20 cellular contexts compared by ENCODE assay signal in the genomic region with DNA sequence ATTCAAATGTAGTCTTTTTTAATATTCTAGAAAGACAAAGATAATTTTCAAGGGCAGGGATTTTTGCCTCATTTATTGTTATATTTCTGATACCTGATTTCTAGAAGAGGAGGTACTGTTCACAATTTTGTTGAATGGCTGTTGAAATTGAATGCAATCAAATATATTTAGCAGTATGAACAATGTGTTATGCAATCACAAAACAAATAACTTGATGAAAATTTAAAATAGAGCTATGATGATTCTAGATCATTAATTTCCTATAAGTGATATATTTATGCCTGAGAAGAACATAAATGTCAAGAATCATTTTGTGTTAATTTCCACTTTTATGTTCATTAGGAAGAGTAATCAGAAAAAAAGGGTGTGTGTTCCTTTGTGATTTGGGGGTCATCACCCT.
DNase-seq lines count a peak whose midpoint lies in the region; ATAC-seq and TF ChIP-seq lines count a peak whose summit lies in the region.
"Had no signal": no experiment of that assay in that cellular context is flagged by ENCODE, and none has a peak within 500 bp of the region (broad histone marks: within the 10 kb centered on the region; RNA-seq: fewer than 3 reads in every experiment).

No MANE protein-coding gene starts in this region.

- H3K4me3 ChIP-seq in DOHH2 (ENCODE audit: low read length) (peak overlapping the region; percentile 34), MM.1S (ENCODE audit: low read length) (no peak overlapping the region), OCI-LY7 (ENCODE audit: low read depth, low read length, poor library complexity, severe bottlenecking) (peak overlapping the region; percentile 24)
- H3K4me3 ChIP-seq: BLaER1 treated with 17β-estradiol and CSF1 and Interleukin-3, amounts not matched to agents 10 nM and 100 nM; GM12878 had no signal

- H3K79me2 ChIP-seq in DOHH2 (ENCODE audit: control insufficient read depth, low read length) (no peaks in the 10 kb centered on the region), MM.1S (ENCODE audit: low read length) (no peaks in the 10 kb centered on the region), OCI-LY7 (ENCODE audit: insufficient read depth, low read depth, low read length) (no peaks in the 10 kb centered on the region)

- CTCF ChIA-PET in OCI-LY7 (lab: Charles Lee; ENCODE audit: unreplicated experiment) = interaction anchor here (1.3 to 1.4 kb wide), 2 partner anchors 10 to 45 kb away, joined by 3 to 6 read pairs; no protein-coding TSS in a partner anchor

- intact Hi-C loops in OCI-LY7 (cut with micrococcal nuclease; ENCODE audit: unreplicated experiment) = loop anchor here (1.0 to 5.0 kb wide), 2 partner anchors 45 to 155 kb away; no protein-coding TSS in a partner anchor

- H3K27ac Mint-ChIP-seq in stimulated activated naive CD8-positive, alpha-beta T cell treated with anti-CD3 and anti-CD28 coated beads, Interleukin-15, amount 100 ng/mL, for 72 hours = no peak overlapping the region
- H3K27ac Mint-ChIP-seq: CD4-positive, alpha-beta T cell; CD8-positive, alpha-beta T cell had no signal

- H3K27me3 Mint-ChIP-seq in stimulated activated naive CD8-positive, alpha-beta T cell treated with anti-CD3 and anti-CD28 coated beads, Interleukin-15, amount 100 ng/mL, for 72 hours = no peaks in the 10 kb centered on the region
- H3K27me3 Mint-ChIP-seq: CD4-positive, alpha-beta T cell had no signal

- H4K20me1 ChIP-seq in DOHH2 (ENCODE audit: control insufficient read depth, insufficient read depth, low read depth, low read length) (no peaks in the 10 kb centered on the region), MM.1S (ENCODE audit: insufficient read depth, low read length) (0 out of 2 replicates have a peak, but pooled peaks cover 4% of the 10 kb centered on the region), OCI-LY7 (ENCODE audit: insufficient read depth, low read length) (no peaks in the 10 kb centered on the region)
- H4K20me1 ChIP-seq: BLaER1 treated with 17β-estradiol and CSF1 and Interleukin-3, amounts not matched to agents 10 nM and 100 nM had no signal

- H3K27me3 ChIP-seq in DOHH2 (ENCODE audit: control insufficient read depth, low read length) = no peaks in the 10 kb centered on the region
- peaks cover 69% of the 10 kb centered on the region for H3K27me3 ChIP-seq in MM.1S (replicated peaks; ENCODE audit: insufficient read depth, low read length)
- H3K27me3 ChIP-seq: BE2C; BLaER1 treated with 17β-estradiol and CSF1 and Interleukin-3, amounts not matched to agents 10 nM and 100 nM had no signal

- H3F3A ChIP-seq in DOHH2 (ENCODE audit: control insufficient read depth, insufficient read depth) (peaks cover 12% of the 10 kb centered on the region; the same call in 1 of the 2 replicates), MM.1S (ENCODE audit: insufficient read depth, low read length) (peaks cover 22% of the 10 kb centered on the region)

- no peak for TF ChIP-seq CTCF in DOHH2 (IDR thresholded peaks at IDR 0.05; ENCODE audit: low read depth, low read length, poor library complexity, severe bottlenecking)
- TF ChIP-seq CTCF in MM.1S (IDR thresholded peaks at IDR 0.05; ENCODE audit: low read length) = no peak
- TF ChIP-seq CTCF in OCI-LY7 (conservative IDR thresholded peaks at IDR 0.05; ENCODE audit: low read length) = no peak

- no peak overlapping the region for H2AFZ ChIP-seq in MM.1S (ENCODE audit: low read length)
- peak overlapping the region; percentile 86 for H2AFZ ChIP-seq in OCI-LY7 (ENCODE audit: low read length)

- H3K27ac ChIP-seq in DOHH2 (ENCODE audit: low read depth, low read length) = peak overlapping the region; percentile 59
- no peak overlapping the region for H3K27ac ChIP-seq in MM.1S (ENCODE audit: low read length)
- peak overlapping the region; percentile 92 for H3K27ac ChIP-seq in OCI-LY7 (ENCODE audit: low read depth, low read length, poor library complexity, severe bottlenecking)
- H3K27ac ChIP-seq: BLaER1 treated with 17β-estradiol and CSF1 and Interleukin-3, amounts not matched to agents 10 nM and 100 nM; C4-2B had no signal

- H3K4me2 ChIP-seq in DOHH2 (ENCODE audit: low read length) (peak overlapping the region; percentile 60), MM.1S (ENCODE audit: low read depth, low read length) (peak overlapping the region; percentile 29; the same call in 1 of the 2 replicates), OCI-LY7 (ENCODE audit: low read length) (peak overlapping the region; percentile 54)

- no peaks in the 10 kb centered on the region for H3K9me2 ChIP-seq in DOHH2 (replicated peaks; ENCODE audit: control insufficient read depth, low read length)
- H3K9me2 ChIP-seq in MM.1S (replicated peaks; ENCODE audit: insufficient read depth, low read length) = no peaks in the 10 kb centered on the region
- H3K9me2 ChIP-seq in OCI-LY7 (ENCODE audit: insufficient read depth, low read length) = no peaks in the 10 kb centered on the region

- no peaks in the 10 kb centered on the region for H3K4me1 Mint-ChIP-seq in stimulated activated naive CD8-positive, alpha-beta T cell treated with anti-CD3 and anti-CD28 coated beads, Interleukin-15, amount 100 ng/mL, for 72 hours

- BruUV-seq in OCI-LY7 (replicated peaks; lab: Mats Ljungman, UMichigan) = no TSS peak

- no peak overlapping the region for H3K9ac ChIP-seq in MM.1S (ENCODE audit: low read length)
- H3K9ac ChIP-seq: BLaER1 treated with 17β-estradiol and CSF1 and Interleukin-3, amounts not matched to agents 10 nM and 100 nM had no signal

- H3K9me3 Mint-ChIP-seq in stimulated activated naive CD8-positive, alpha-beta T cell treated with anti-CD3 and anti-CD28 coated beads, Interleukin-15, amount 100 ng/mL, for 72 hours = peaks cover 0 to 13% of the 10 kb centered on the region in 2 donors

- DNase-seq in MM.1S = no peak
- DNase-seq in OCI-LY7 (ENCODE audit: low spot score) = no peak
- DNase-seq in activated CD8-positive, alpha-beta memory T cell treated with anti-CD3 and anti-CD28 coated beads for 24 hours = no peak
- no peak for DNase-seq in stimulated activated naive CD8-positive, alpha-beta T cell treated with anti-CD3 and anti-CD28 coated beads, Interleukin-15, amount 100 ng/mL, for 72 hours
- DNase-seq: 8988T; ACHN; BE2C; Caco-2; Calu3; CD4-positive, alpha-beta T cell; CD8-positive, alpha-beta T cell; DMS79 treated with DMSO at 0.1 percent for 48 hours; EL; GDM1 had no signal

- POLR2A ChIA-PET in OCI-LY7 (lab: Charles Lee) = interaction anchor here (0.6 to 2.4 kb wide), 18 partner anchors 8 to 156 kb away, joined by 3 to 13 read pairs (median 4); no protein-coding TSS in a partner anchor

- H3K36me3 ChIP-seq in DOHH2 (ENCODE audit: control insufficient read depth, low read length) = no peaks in the 10 kb centered on the region
- H3K36me3 ChIP-seq in MM.1S (replicated peaks; ENCODE audit: insufficient read depth, low read length) = no peaks in the 10 kb centered on the region
- peaks cover 13% of the 10 kb centered on the region; the same call in 1 of the 2 replicates for H3K36me3 ChIP-seq in OCI-LY7 (ENCODE audit: insufficient read depth, low read length)
- H3K36me3 ChIP-seq: BE2C; BLaER1 treated with 17β-estradiol and CSF1 and Interleukin-3, amounts not matched to agents 10 nM and 100 nM had no signal

- ATAC-seq in GM18909 (IDR thresholded peaks at IDR 0.05; ENCODE audit: poor library complexity, unreplicated experiment) (no peak), HG02981 (IDR thresholded peaks at IDR 0.05; ENCODE audit: unreplicated experiment) (no peak)
- no peak for ATAC-seq in stimulated activated naive CD8-positive, alpha-beta T cell treated with anti-CD3 and anti-CD28 coated beads, Interleukin-15, amount 100 ng/mL, for 72 hours
- ATAC-seq: CD8-positive, alpha-beta T cell had no signal

- H3K4me1 ChIP-seq in DOHH2 (ENCODE audit: control insufficient read depth, low read length) = peaks cover 46% of the 10 kb centered on the region
- H3K4me1 ChIP-seq in MM.1S (ENCODE audit: low read length) = peaks cover 20% of the 10 kb centered on the region
- peaks cover 75% of the 10 kb centered on the region for H3K4me1 ChIP-seq in OCI-LY7 (ENCODE audit: insufficient read depth, low read length, poor library complexity, severe bottlenecking)
- H3K4me1 ChIP-seq: BE2C, Caco-2 had no signal

- H3K9me3 ChIP-seq in DOHH2 (ENCODE audit: control insufficient read depth, insufficient read depth, low read length) = no peaks in the 10 kb centered on the region
- no peaks in the 10 kb centered on the region for H3K9me3 ChIP-seq in MM.1S (replicated peaks; ENCODE audit: insufficient read depth, low read length)
- peaks cover 12% of the 10 kb centered on the region; the same call in 1 of the 2 replicates for H3K9me3 ChIP-seq in OCI-LY7 (ENCODE audit: low read length)
- H3K9me3 ChIP-seq: BE2C; BLaER1 treated with 17β-estradiol and CSF1 and Interleukin-3, amounts not matched to agents 10 nM and 100 nM; Caco-2 had no signal

- H3K4me3 Mint-ChIP-seq in stimulated activated naive CD8-positive, alpha-beta T cell treated with anti-CD3 and anti-CD28 coated beads, Interleukin-15, amount 100 ng/mL, for 72 hours = no peak overlapping the region
- H3K4me3 Mint-ChIP-seq: CD4-positive, alpha-beta T cell; CD8-positive, alpha-beta T cell had no signal
